Comparison of ENCODE assay signal across 17 cellular contexts in genomic region chr2:190867182-190867581, GRCh38. TPM values are rescaled to one million over a fixed set of nuclear protein-coding genes. Genes with fewer than 3 reads are reported as not detected.
DNase-seq lines count a peak whose midpoint lies in the region; ATAC-seq and TF ChIP-seq lines count a peak whose summit lies in the region.
"Had no signal": no experiment of that assay in that cellular context is flagged by ENCODE, and none has a peak within 500 bp of the region (broad histone marks: within the 10 kb centered on the region; RNA-seq: fewer than 3 reads in every experiment).

No MANE protein-coding gene starts in this region.

- H3K4me1 ChIP-seq in IMR-90 (ENCODE audit: control insufficient read depth, insufficient read depth, low read length) (peaks cover 9% of the 10 kb centered on the region), upper lobe of right lung (peaks cover 11% of the 10 kb centered on the region), A673 (ENCODE audit: insufficient read depth, low read length, poor library complexity, severe bottlenecking) (no peaks in the 10 kb centered on the region)

- DNase-seq in IMR-90: peak; percentile 87
- peak; percentile 68 for DNase-seq in choroid plexus epithelial cell (ENCODE audit: low read depth)
- peak; percentile 52 for DNase-seq in left kidney (ENCODE audit: low read depth, low spot score)
- no peak for DNase-seq in upper lobe of right lung
- no peak for DNase-seq in head of caudate nucleus
- DNase-seq in A673 (ENCODE audit: low spot score): no peak
- DNase-seq: activated CD4-positive, alpha-beta T cell treated with anti-CD3 and anti-CD28 coated beads, Interleukin-2, amount 10 ng/mL, durations not matched to agents 24 days and 14 days; activated T-cell treated with anti-CD3 and anti-CD28 coated beads, Interleukin-2, amount 50 U/mL, for 1 hour; CD4-positive, alpha-beta T cell; heart right ventricle; NCI-H1694; NCI-H524 treated with DMSO at 0.1 percent for 48 hours; psoas muscle; stimulated activated CD4-positive, alpha-beta T cell treated with anti-CD3 and anti-CD28 coated beads, Interleukin-15, amount 100 ng/mL, for 24 hours; stimulated activated naive CD8-positive, alpha-beta T cell treated with anti-CD3 and anti-CD28 coated beads, Interleukin-15, amount 100 ng/mL, for 72 hours had no signal

- WGBS in IMR-90 (ENCODE audit: extremely low coverage in 2 of 2, insufficient read length in 1 of 2), 2 experiments: no CpG with 5 or more reads among the region's 2 CpGs

- intact Hi-C loops in IMR-90 (cut with micrococcal nuclease) (no loop called here), upper lobe of right lung (cut with DNase I) (no loop called here), head of caudate nucleus (cut with DNase I) (no loop called here), A673 (cut with micrococcal nuclease; ENCODE audit: unreplicated experiment) (no loop called here)

- no peak overlapping the region for H3K14ac ChIP-seq in IMR-90 (replicated peaks; ENCODE audit: low read depth, low read length)

- H3K4me3 ChIP-seq in IMR-90 (ENCODE audit: insufficient read depth, low read depth, low read length): no peak overlapping the region
- no peak overlapping the region for H3K4me3 ChIP-seq in choroid plexus epithelial cell (ENCODE audit: low read depth, low read length)
- no peak overlapping the region for H3K4me3 ChIP-seq in upper lobe of right lung
- H3K4me3 ChIP-seq in A673 (ENCODE audit: low read depth, low read length, poor library complexity, severe bottlenecking): no peak overlapping the region
- H3K4me3 ChIP-seq: heart right ventricle, psoas muscle had no signal

- H3K4ac ChIP-seq in IMR-90 (ENCODE audit: low read depth, low read length): no peak overlapping the region

- no peak overlapping the region for H2BK120ac ChIP-seq in IMR-90 (ENCODE audit: low read depth, low read length)

- no peaks in the 10 kb centered on the region for H3K27me3 ChIP-seq in IMR-90 (ENCODE audit: control insufficient read depth, insufficient read depth, low read length)
- no peaks in the 10 kb centered on the region for H3K27me3 ChIP-seq in upper lobe of right lung
- H3K27me3 ChIP-seq in A673 (replicated peaks; ENCODE audit: insufficient read depth, low read depth, low read length, poor library complexity): no peaks in the 10 kb centered on the region
- H3K27me3 ChIP-seq: heart right ventricle had no signal

- no peak for TF ChIP-seq RAD21 in IMR-90 (IDR thresholded peaks at IDR 0.05; ENCODE audit: low read length)

- H2AK5ac ChIP-seq in IMR-90 (ENCODE audit: low read depth, low read length): no peak overlapping the region

- no peak overlapping the region for H3K18ac ChIP-seq in IMR-90 (ENCODE audit: low read depth, low read length)

- no peak overlapping the region for H2BK20ac ChIP-seq in IMR-90 (ENCODE audit: low read depth, low read length)

- H2BK15ac ChIP-seq in IMR-90 (ENCODE audit: low read depth, low read length): no peak overlapping the region

- no peaks in the 10 kb centered on the region for H3K36me3 ChIP-seq in IMR-90 (ENCODE audit: control insufficient read depth, insufficient read depth, low read length)
- H3K36me3 ChIP-seq in upper lobe of right lung: no peaks in the 10 kb centered on the region
- H3K36me3 ChIP-seq in A673 (ENCODE audit: insufficient read depth, low read length, poor library complexity, severe bottlenecking): no peaks in the 10 kb centered on the region
- H3K36me3 ChIP-seq: heart right ventricle had no signal

- no peak overlapping the region for H2AK9ac ChIP-seq in IMR-90 (replicated peaks; ENCODE audit: low read depth, low read length, poor library complexity)

- H4K91ac ChIP-seq in IMR-90 (ENCODE audit: insufficient read depth, low read depth, low read length): no peak overlapping the region

- no peak for TF ChIP-seq POLR2A in IMR-90 (IDR thresholded peaks at IDR 0.05; ENCODE audit: low read depth, low read length)

- H3K4me2 ChIP-seq in IMR-90 (ENCODE audit: low read depth, low read length): no peak overlapping the region

- H3K56ac ChIP-seq in IMR-90 (ENCODE audit: extremely low read depth, insufficient read depth, low read length): no peak overlapping the region

- no peaks in the 10 kb centered on the region for H3K9me3 ChIP-seq in IMR-90 (ENCODE audit: control insufficient read depth, insufficient read depth, low read length)
- H3K9me3 ChIP-seq in upper lobe of right lung: no peaks in the 10 kb centered on the region
- no peaks in the 10 kb centered on the region for H3K9me3 ChIP-seq in A673 (ENCODE audit: low read depth, low read length, poor library complexity, severe bottlenecking)

- TF ChIP-seq CTCF in IMR-90 (conservative IDR thresholded peaks at IDR 0.05; ENCODE audit: low read depth, low read length) (no peak), choroid plexus epithelial cell (conservative IDR thresholded peaks at IDR 0.05; ENCODE audit: low read depth, low read length) (no peak), upper lobe of right lung (IDR thresholded peaks at IDR 0.05) (no peak), A673 (conservative IDR thresholded peaks at IDR 0.05; ENCODE audit: low read depth, low read length) (no peak)

- no peak overlapping the region for H4K8ac ChIP-seq in IMR-90 (ENCODE audit: low read depth in 2 of 2, low read length in 2 of 2)

- H4K5ac ChIP-seq in IMR-90 (ENCODE audit: low read depth, low read length): no peak overlapping the region

- no peak overlapping the region for H3K23ac ChIP-seq in IMR-90 (ENCODE audit: low read depth, low read length)

- POLR2A ChIA-PET in IMR-90 (lab: Charles Lee; ENCODE audit: unreplicated experiment) (no interaction called here), A673 (lab: Charles Lee; ENCODE audit: low non-redundant PET) (no interaction called here)

- no peaks in the 10 kb centered on the region for H3K79me1 ChIP-seq in IMR-90 (ENCODE audit: low read depth in 1 of 2, low read length in 2 of 2)

- no peaks in the 10 kb centered on the region for H4K20me1 ChIP-seq in IMR-90 (ENCODE audit: insufficient read depth, low read length)

- peaks cover 8% of the 10 kb centered on the region for H3K9me1 ChIP-seq in IMR-90 (ENCODE audit: insufficient read depth, low read length)

- H3K27ac ChIP-seq in IMR-90 (ENCODE audit: insufficient read depth, low read length): no peak overlapping the region; the same call in 1 of the 2 replicates
- H3K27ac ChIP-seq in upper lobe of right lung: no peak overlapping the region
- H3K27ac ChIP-seq in A673 (ENCODE audit: low read depth, low read length, poor library complexity, severe bottlenecking): no peak overlapping the region
- H3K27ac ChIP-seq: heart right ventricle, psoas muscle had no signal

- H2AFZ ChIP-seq in IMR-90 (replicated peaks; ENCODE audit: low read length, poor library complexity): no peak overlapping the region

- dilution Hi-C loops in IMR-90 (cut with HindIII; ENCODE audit: low sequenced_read_pairs, unreplicated experiment): no loop called here

- ATAC-seq in IMR-90 (ENCODE audit: low read depth): peak; percentile 92
- peak; percentile 75 for ATAC-seq in upper lobe of right lung
- no peak for ATAC-seq in GM18498 (IDR thresholded peaks at IDR 0.05; ENCODE audit: unreplicated experiment)
- ATAC-seq: heart right ventricle; left lobe of liver; psoas muscle; stimulated activated naive CD8-positive, alpha-beta T cell treated with anti-CD3 and anti-CD28 coated beads, Interleukin-15, amount 100 ng/mL, for 72 hours had no signal

- in situ Hi-C loops in IMR-90 (cut with MboI; ENCODE audit: low sequenced_read_pairs): no loop called here

- CTCF ChIA-PET in IMR-90 (lab: Yijun Ruan, JAX): no interaction called here
- CTCF ChIA-PET in A673 (lab: Charles Lee): interaction anchor here (0.6 kb wide), 1 partner anchor 16 kb away, joined by 3 read pairs; no protein-coding TSS in a partner anchor

- peak overlapping the region; percentile 86 for H2BK5ac ChIP-seq in IMR-90 (ENCODE audit: low read depth, low read length, poor library complexity, severe bottlenecking)

- H3K9ac ChIP-seq in IMR-90 (ENCODE audit: low read depth, low read length): no peak overlapping the region

- no TSS peak for BruUV-seq in IMR-90 (replicated peaks; lab: Mats Ljungman, UMichigan)
- BruUV-seq in A673 (replicated peaks; lab: Mats Ljungman, UMichigan): no TSS peak

TF ChIP-seq in IMR-90, 13 proteins besides CTCF, POLR2A, EP300 and RAD21 (continues in another document):
- TF ChIP-seq FOS (IDR thresholded peaks at IDR 0.05; ENCODE audit: low read depth, low read length) (no peak), USF2 (IDR thresholded peaks at IDR 0.05; ENCODE audit: low read depth, low read length) (no peak), SMC3 (IDR thresholded peaks at IDR 0.05; ENCODE audit: low read depth, low read length) (no peak), ELK1 (IDR thresholded peaks at IDR 0.05; ENCODE audit: borderline replicate concordance, low read depth, low read length) (no peak), CEBPB (IDR thresholded peaks at IDR 0.05; ENCODE audit: low read depth, low read length) (no peak), BHLHE40 (IDR thresholded peaks at IDR 0.05; ENCODE audit: low read depth, low read length) (no peak), MAFK (IDR thresholded peaks at IDR 0.05; ENCODE audit: low read depth, low read length) (no peak), MAZ (IDR thresholded peaks at IDR 0.05; ENCODE audit: borderline replicate concordance, low read depth, low read length) (no peak), MXI1 (IDR thresholded peaks at IDR 0.05; ENCODE audit: borderline replicate concordance, low read depth, low read length) (no peak), CHD1 (IDR thresholded peaks at IDR 0.05; ENCODE audit: low read depth, low read length) (no peak), RFX5 (IDR thresholded peaks at IDR 0.05; ENCODE audit: low read depth, low read length) (no peak)

RNA-seq across cellular contexts. Expression of gene GLS, which starts 13.4 kb away (rescaled TPM):
- 130 and 279 TPM in 2 replicates for total RNA-seq in IMR-90 (2012; rRNA removed)
- 63.2 and 87.5 TPM in 2 replicates for polyA plus RNA-seq in IMR-90 (2012; rRNA removed)
- polyA plus RNA-seq in IMR-90 (2012; cell fraction: cytosol; rRNA removed): 10.3 and 16.9 TPM in 2 replicates
- polyA plus RNA-seq in IMR-90 (2012; cell fraction: nucleus; rRNA removed; ENCODE audit: low replicate concordance): 45.0 and 212 TPM in 2 replicates
- 209 TPM for total RNA-seq in upper lobe of right lung
- 99.5 and 116 TPM in 2 replicates for total RNA-seq in A673 (2021)

Comparison
In these comparisons a context has a peak if more than half of its experiments do, and no peak if none do; other contexts are left out.
1. DNase-seq: peak in IMR-90 (single experiment), choroid plexus epithelial cell (single experiment) and left kidney (single experiment); none in upper lobe of right lung (single experiment), head of caudate nucleus (0 of 42) and A673 (single experiment).